ENCODE assay signal across 18 cellular contexts in the genomic region with DNA sequence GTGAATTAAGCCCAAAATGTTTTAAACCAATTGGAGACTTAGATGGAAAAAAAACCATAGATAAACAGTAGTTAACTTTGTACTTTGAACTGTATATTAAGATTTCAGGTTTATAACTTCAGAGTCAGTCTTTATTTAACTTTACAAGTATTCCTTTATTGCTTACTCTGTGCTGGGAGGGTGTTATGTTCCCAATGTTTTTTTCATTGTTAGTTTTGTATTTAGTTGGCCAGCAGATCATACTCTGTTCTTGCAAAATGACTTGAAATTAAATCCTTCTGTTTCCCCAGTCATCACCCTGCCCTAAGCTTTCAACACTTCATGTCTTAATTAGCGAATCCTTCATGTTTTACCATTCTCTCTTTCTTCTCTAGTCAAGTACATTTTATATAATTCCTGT. TPM values are rescaled to one million over a fixed set of nuclear protein-coding genes. Genes with fewer than 3 reads are reported as not detected.
DNase-seq lines count a peak whose midpoint lies in the region; ATAC-seq and TF ChIP-seq lines count a peak whose summit lies in the region.
"Had no signal": no experiment of that assay in that cellular context is flagged by ENCODE, and none has a peak within 500 bp of the region (broad histone marks: within the 10 kb centered on the region; RNA-seq: fewer than 3 reads in every experiment).

No MANE protein-coding gene starts in this region.

- no peak overlapping the region for H3K4me2 ChIP-seq in IMR-90 (ENCODE audit: low read depth, low read length)
- H3K4me2 ChIP-seq: A549, GM23338 had no signal

- H4K8ac ChIP-seq in IMR-90 (ENCODE audit: low read depth in 2 of 2, low read length in 2 of 2) = no peak overlapping the region

- intact Hi-C loops in IMR-90 (cut with micrococcal nuclease) (no loop called here), mucosa of descending colon (cut with DNase I, micrococcal nuclease) (no loop called here)

- peaks cover 7% of the 10 kb centered on the region for H4K20me1 ChIP-seq in IMR-90 (ENCODE audit: insufficient read depth, low read length)

- no peak overlapping the region for H3K23ac ChIP-seq in IMR-90 (ENCODE audit: low read depth, low read length)

- no peak for TF ChIP-seq RAD21 in IMR-90 (IDR thresholded peaks at IDR 0.05; ENCODE audit: low read length)

- CTCF ChIA-PET in IMR-90 (lab: Yijun Ruan, JAX) = no interaction called here

- POLR2A ChIA-PET in IMR-90 (lab: Charles Lee; ENCODE audit: unreplicated experiment) = no interaction called here

- ATAC-seq in IMR-90 (ENCODE audit: low read depth) = no peak
- peak; percentile 69 for ATAC-seq in mucosa of descending colon
- ATAC-seq in GM18519 (IDR thresholded peaks at IDR 0.05; ENCODE audit: low FRiP score, unreplicated experiment) = no peak
- no peak for ATAC-seq in HG02571 (IDR thresholded peaks at IDR 0.05; ENCODE audit: unreplicated experiment)
- ATAC-seq: A549, GM23338, Panc1 had no signal

- peaks cover 4% of the 10 kb centered on the region for H3K9me1 ChIP-seq in IMR-90 (ENCODE audit: insufficient read depth, low read length)

- TF ChIP-seq CTCF in 22Rv1 (IDR thresholded peaks at IDR 0.05) (no peak), IMR-90 (conservative IDR thresholded peaks at IDR 0.05; ENCODE audit: low read depth, low read length) (no peak), mucosa of descending colon (IDR thresholded peaks at IDR 0.05) (no peak), brain microvascular endothelial cell (IDR thresholded peaks at IDR 0.05; ENCODE audit: low read depth, low read length, missing control alignments) (no peak)

- no peak overlapping the region for H2AK9ac ChIP-seq in IMR-90 (replicated peaks; ENCODE audit: low read depth, low read length, poor library complexity)

- peak overlapping the region; percentile 18 for H2BK5ac ChIP-seq in IMR-90 (ENCODE audit: low read depth, low read length, poor library complexity, severe bottlenecking)

- no peak overlapping the region for H4K91ac ChIP-seq in IMR-90 (ENCODE audit: insufficient read depth, low read depth, low read length)

- no peak overlapping the region for H2BK120ac ChIP-seq in IMR-90 (ENCODE audit: low read depth, low read length)

- no peak overlapping the region for H2AK5ac ChIP-seq in IMR-90 (ENCODE audit: low read depth, low read length)

- dilution Hi-C loops in IMR-90 (cut with HindIII; ENCODE audit: low sequenced_read_pairs, unreplicated experiment) = no loop called here

- no peak overlapping the region for H3K9ac ChIP-seq in IMR-90 (ENCODE audit: low read depth, low read length)

- no CpG with 5 or more reads among the region's 1 CpG for WGBS in IMR-90 (ENCODE audit: extremely low coverage in 2 of 2, insufficient read length in 1 of 2), 2 experiments

- no peak overlapping the region for H2BK20ac ChIP-seq in IMR-90 (ENCODE audit: low read depth, low read length)

- H4K5ac ChIP-seq in IMR-90 (ENCODE audit: low read depth, low read length) = no peak overlapping the region

- H3K4me3 ChIP-seq in IMR-90 (ENCODE audit: insufficient read depth, low read depth, low read length) (no peak overlapping the region), mucosa of descending colon (no peak overlapping the region), brain microvascular endothelial cell (ENCODE audit: low read depth, low read length) (no peak overlapping the region)
- H3K4me3 ChIP-seq: A549, GM23338 had no signal

- H2AFZ ChIP-seq in IMR-90 (replicated peaks; ENCODE audit: low read length, poor library complexity) = no peak overlapping the region
- H2AFZ ChIP-seq: GM23338 had no signal

- H3K9me3 ChIP-seq in IMR-90 (ENCODE audit: control insufficient read depth, insufficient read depth, low read length) = no peaks in the 10 kb centered on the region
- no peaks in the 10 kb centered on the region for H3K9me3 ChIP-seq in mucosa of descending colon
- H3K9me3 ChIP-seq: A549 had no signal

- H3K27me3 ChIP-seq in IMR-90 (ENCODE audit: control insufficient read depth, insufficient read depth, low read length) (no peaks in the 10 kb centered on the region), brain microvascular endothelial cell (replicated peaks) (no peaks in the 10 kb centered on the region)

- H3K27ac ChIP-seq in 22Rv1 (peak overlapping the region; percentile 83), IMR-90 (ENCODE audit: insufficient read depth, low read length) (no peak overlapping the region), brain microvascular endothelial cell (no peak overlapping the region)
- H3K27ac ChIP-seq: A549 had no signal

- no peak overlapping the region for H3K18ac ChIP-seq in IMR-90 (ENCODE audit: low read depth, low read length)

- H3K4ac ChIP-seq in IMR-90 (ENCODE audit: low read depth, low read length) = no peak overlapping the region

- no TSS peak for BruUV-seq in IMR-90 (replicated peaks; lab: Mats Ljungman, UMichigan)

- no peak for TF ChIP-seq POLR2A in IMR-90 (IDR thresholded peaks at IDR 0.05; ENCODE audit: low read depth, low read length)

- H2BK15ac ChIP-seq in IMR-90 (ENCODE audit: low read depth, low read length) = no peak overlapping the region

- H3K36me3 ChIP-seq in IMR-90 (ENCODE audit: control insufficient read depth, insufficient read depth, low read length) (peaks cover 13% of the 10 kb centered on the region), mucosa of descending colon (ENCODE audit: low read depth) (no peaks in the 10 kb centered on the region), brain microvascular endothelial cell (replicated peaks) (peaks cover 7% of the 10 kb centered on the region)

- H3K14ac ChIP-seq in IMR-90 (replicated peaks; ENCODE audit: low read depth, low read length) = no peak overlapping the region

- peaks cover 7 to 55% of the 10 kb centered on the region in 2 experiments for H3K79me1 ChIP-seq in IMR-90 (ENCODE audit: low read depth in 1 of 2, low read length in 2 of 2)

- in situ Hi-C loops in IMR-90 (cut with MboI; ENCODE audit: low sequenced_read_pairs) = no loop called here
- in situ Hi-C loops in brain microvascular endothelial cell (cut with HindIII; ENCODE audit: low pct_ligation_motif_present, low sequenced_read_pairs) = no loop called here

- no peak for DNase-seq in IMR-90
- DNase-seq in fibroblast of peridontal ligament (ENCODE audit: extremely low read depth) = peak; percentile 67
- no peak for DNase-seq in mucosa of descending colon
- DNase-seq in brain microvascular endothelial cell = no peak
- DNase-seq in NCI-H774 (lab: John Stamatoyannopoulos, UW) = no peak
- DNase-seq: CD4-positive, alpha-beta T cell; DND-41; GDM1; NCI-H1105 treated with DMSO at 0.1 percent for 48 hours; NCI-H187; NCI-H510A; SHP77 treated with DMSO at 0.1 percent for 48 hours had no signal

- no peak overlapping the region for H3K56ac ChIP-seq in IMR-90 (ENCODE audit: extremely low read depth, insufficient read depth, low read length)

- H3K4me1 ChIP-seq in IMR-90 (ENCODE audit: control insufficient read depth, insufficient read depth, low read length) (peaks cover 14% of the 10 kb centered on the region), mucosa of descending colon (ENCODE audit: low read depth) (peaks cover 30% of the 10 kb centered on the region)

TF ChIP-seq in IMR-90, 13 proteins besides CTCF, POLR2A, EP300 and RAD21:
- TF ChIP-seq CHD1 (IDR thresholded peaks at IDR 0.05; ENCODE audit: low read depth, low read length) = no peak
- TF ChIP-seq FOS (IDR thresholded peaks at IDR 0.05; ENCODE audit: low read depth, low read length) = no peak
- TF ChIP-seq MAFK (IDR thresholded peaks at IDR 0.05; ENCODE audit: low read depth, low read length) = no peak
- no peak for TF ChIP-seq ELK1 (IDR thresholded peaks at IDR 0.05; ENCODE audit: borderline replicate concordance, low read depth, low read length)
- no peak for TF ChIP-seq SMC3 (IDR thresholded peaks at IDR 0.05; ENCODE audit: low read depth, low read length)

RNA-seq across cellular contexts. Expression of gene SIK2, which starts 25.3 kb away (rescaled TPM):
- total RNA-seq in IMR-90 (2012; rRNA removed) (7.9 and 8.6 TPM in 2 replicates), mucosa of descending colon (10 to 100 TPM; 22.0 to 23.0 (median 22.7) TPM)
- polyA plus RNA-seq in IMR-90 (2012; rRNA removed) = 10.2 and 10.4 TPM in 2 replicates
- polyA plus RNA-seq in IMR-90 (2012; cell fraction: cytosol; rRNA removed) = 4.8 and 7.8 TPM in 2 replicates
- polyA plus RNA-seq in IMR-90 (2012; cell fraction: nucleus; rRNA removed; ENCODE audit: low replicate concordance) = 16.3 and 21.9 TPM in 2 replicates
